ENCODE assay signal across 18 cellular contexts in the genomic region with DNA sequence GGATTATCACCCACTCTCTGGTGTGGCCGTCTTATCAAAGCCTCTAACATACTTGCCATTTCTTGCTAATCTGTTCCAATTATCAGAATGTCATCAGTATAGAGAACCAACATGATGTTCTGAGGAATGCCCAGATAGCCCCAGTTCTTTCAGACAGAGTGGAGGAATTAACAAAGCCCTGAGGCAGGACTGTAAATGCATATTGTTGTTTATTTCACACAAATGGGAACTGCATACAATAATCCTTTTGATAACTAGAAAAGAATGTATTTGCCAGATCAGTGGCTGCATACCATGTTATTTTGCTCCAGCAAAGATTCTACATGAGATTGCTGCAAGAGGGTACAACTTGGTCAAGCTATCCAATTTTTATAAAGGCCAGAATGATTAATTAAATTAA.
DNase-seq lines count a peak whose midpoint lies in the region; ATAC-seq and TF ChIP-seq lines count a peak whose summit lies in the region.
"Had no signal": no experiment of that assay in that cellular context is flagged by ENCODE, and none has a peak within 500 bp of the region (broad histone marks: within the 10 kb centered on the region; RNA-seq: fewer than 3 reads in every experiment).

No MANE protein-coding gene starts in this region.

- POLR2A ChIA-PET in GM10248 (lab: Yijun Ruan, JAX): no interaction called here

- DNase-seq in COLO829 (ENCODE audit: low spot score) (peak; percentile 69), epidermal melanocyte (ENCODE audit: insufficient read length, low spot score) (peak; percentile 50), foreskin melanocyte (peak; percentile 95), GM10248 (ENCODE audit: extremely low spot score) (no peak), NCI-H345 treated with DMSO at 0.1 percent for 48 hours (lab: John Stamatoyannopoulos, UW; ENCODE audit: unreplicated experiment) (no peak)
- DNase-seq: AML-193; CD4-positive, alpha-beta T cell; CD8-positive, alpha-beta T cell; COR-L47; DMS 273 treated with DMSO at 0.1 percent for 48 hours; DMS153; DMS53; DMS79; DND-41; EL; GDM1 had no signal

- CTCF ChIA-PET in GM10248 (lab: Yijun Ruan, JAX): no interaction called here

- TF ChIP-seq CTCF in GM10248 (IDR thresholded peaks at IDR 0.05; ENCODE audit: control extremely low read depth, extremely low read depth, low read depth, missing control alignments): no peak

- no peak for ATAC-seq in GM21447 (IDR thresholded peaks at IDR 0.05; ENCODE audit: unreplicated experiment)
- ATAC-seq: A549; CD8-positive, alpha-beta T cell had no signal

Comparison
In these comparisons a context has a peak if more than half of its experiments do, and no peak if none do; other contexts are left out.
1. DNase-seq: peak in COLO829 (single experiment), epidermal melanocyte (single experiment) and foreskin melanocyte (single experiment); none in GM10248 (single experiment) and NCI-H345 treated with DMSO at 0.1 percent for 48 hours (single experiment).